ENCODE assay signal across 3 cellular contexts in genomic region chr9:2809692-2810423, GRCh38.
TF ChIP-seq lines count a peak whose summit lies in the region.

No MANE protein-coding gene starts in this region.

TF ChIP-seq in Ishikawa, 13 proteins besides CTCF, POLR2A, EP300 and RAD21 (continued from another document):
- no peak for TF ChIP-seq YY1 (IDR thresholded peaks at IDR 0.05; ENCODE audit: low read depth)
- no peak for TF ChIP-seq USF1 (IDR thresholded peaks at IDR 0.05)
- TF ChIP-seq TEAD4 (IDR thresholded peaks at IDR 0.05), result peak; percentile 94
- no peak for TF ChIP-seq ZBTB7A (IDR thresholded peaks at IDR 0.05; ENCODE audit: low read depth)
- no peak for TF ChIP-seq MAX (IDR thresholded peaks at IDR 0.05)
- TF ChIP-seq EGR1 (IDR thresholded peaks at IDR 0.05), result no peak
- no peak for TF ChIP-seq CEBPB (IDR thresholded peaks at IDR 0.05)
- no peak for TF ChIP-seq CREB1 (IDR thresholded peaks at IDR 0.05; ENCODE audit: low read depth)

TF ChIP-seq in H1, 55 proteins besides CTCF, POLR2A, EP300 and RAD21 (continued from another document and continues in another):
- TF ChIP-seq KDM1A (IDR thresholded peaks at IDR 0.05; ENCODE audit: borderline replicate concordance, low read length) (no peak), CREB1 (IDR thresholded peaks at IDR 0.05) (no peak), KDM5A (IDR thresholded peaks at IDR 0.05; ENCODE audit: low read length) (no peak), RFX5 (IDR thresholded peaks at IDR 0.05; ENCODE audit: borderline replicate concordance, low read depth, low read length) (no peak), TAF1 (IDR thresholded peaks at IDR 0.05; ENCODE audit: low read depth, low read length) (no peak), MAX (IDR thresholded peaks at IDR 0.05) (no peak), TEAD4 (IDR thresholded peaks at IDR 0.05; ENCODE audit: low read depth, low read length) (peak; percentile 95), SRF (IDR thresholded peaks at IDR 0.05; ENCODE audit: low read depth, low read length) (no peak), SAP30 (IDR thresholded peaks at IDR 0.05; ENCODE audit: insufficient read depth, insufficient replicate concordance, low read length) (no peak), CHD7 (IDR thresholded peaks at IDR 0.05; ENCODE audit: insufficient replicate concordance, low read length) (no peak), EZH2 (IDR thresholded peaks at IDR 0.05; ENCODE audit: low read depth, low read length, severe bottlenecking) (no peak), HDAC2 (IDR thresholded peaks at IDR 0.05; ENCODE audit: borderline replicate concordance in 1 of 2, low read depth in 2 of 2, low read length in 2 of 2) (0 out of 4 replicates have a peak, but pooled peaks of 1 of the 2 experiments have one; percentile 33), SUZ12 (IDR thresholded peaks at IDR 0.05; ENCODE audit: low read length) (no peak), RXRA (IDR thresholded peaks at IDR 0.05; ENCODE audit: insufficient read depth, low read depth, low read length) (no peak), BRCA1 (IDR thresholded peaks at IDR 0.05; ENCODE audit: low read depth, low read length) (no peak), SP4 (IDR thresholded peaks at IDR 0.05; ENCODE audit: low read length) (no peak), JUND (IDR thresholded peaks at IDR 0.05; ENCODE audit: low read length) (peak; percentile 81), RBBP5 (IDR thresholded peaks at IDR 0.05; ENCODE audit: borderline replicate concordance, low read depth, low read length) (0 out of 2 replicates have a peak, but pooled peaks have one; percentile 35), GTF2F1 (IDR thresholded peaks at IDR 0.05; ENCODE audit: borderline replicate concordance, low read depth, low read length) (no peak), PHF8 (conservative IDR thresholded peaks at IDR 0.05; ENCODE audit: low read depth, low read length) (no peak)

TF ChIP-seq in liver, 16 proteins besides CTCF, POLR2A, EP300 and RAD21 (continued from another document):
- TF ChIP-seq GABPA (IDR thresholded peaks at IDR 0.05 in 1 of 2, conservative IDR thresholded peaks at IDR 0.05 in 1 of 2), result no peak
- TF ChIP-seq RXRA (IDR thresholded peaks at IDR 0.05), result no peak
- TF ChIP-seq HNF4A (conservative IDR thresholded peaks at IDR 0.05), result peak in 1 of 2 donors; percentile 27
- no peak for TF ChIP-seq FOXA1 (IDR thresholded peaks at IDR 0.05)
- TF ChIP-seq HNF4G (IDR thresholded peaks at IDR 0.05), result no peak
- TF ChIP-seq SP1 (IDR thresholded peaks at IDR 0.05), result peak; percentile 10
- TF ChIP-seq ATF3 (IDR thresholded peaks at IDR 0.05), result no peak
- TF ChIP-seq REST (IDR thresholded peaks at IDR 0.05), result no peak
